Comparison of ENCODE assay signal across 8 cellular contexts in genomic region chr3:5304789-5305680, GRCh38.
A peak's percentile ranks its signal among the peaks of the same experiment; 100 is the strongest.
DNase-seq lines count a peak whose midpoint lies in the region; ATAC-seq, FAIRE-seq and TF ChIP-seq lines count a peak whose summit lies in the region.

No MANE protein-coding gene starts in this region.

- CTCF ChIA-PET in activated CD4-positive, alpha-beta T cell treated with anti-CD3 and anti-CD28 coated beads, Interleukin-2, amount 10 ng/mL, durations not matched to agents 7 days and 5 days (lab: Charles Lee), result no interaction called here

- no peak overlapping the region for H3K27ac ChIP-seq in osteoblast (ENCODE audit: low read depth, low read length)

- no peaks in the 10 kb centered on the region for H3K9me3 ChIP-seq in osteoblast (ENCODE audit: low read depth, low read length)

- H3K27me3 Mint-ChIP-seq in activated CD4-positive, alpha-beta T cell treated with anti-CD3 and anti-CD28 coated beads, Interleukin-2, amount 10 ng/mL, durations not matched to agents 7 days and 5 days, result peaks cover 4% of the 10 kb centered on the region

- no peaks in the 10 kb centered on the region for H3K4me1 Mint-ChIP-seq in activated CD4-positive, alpha-beta T cell treated with anti-CD3 and anti-CD28 coated beads, Interleukin-2, amount 10 ng/mL, durations not matched to agents 7 days and 5 days

- POLR2A ChIA-PET in activated CD4-positive, alpha-beta T cell treated with anti-CD3 and anti-CD28 coated beads, Interleukin-2, amount 10 ng/mL, durations not matched to agents 7 days and 5 days (lab: Charles Lee), result no interaction called here

- no peak overlapping the region for H3K4me2 ChIP-seq in osteoblast (ENCODE audit: insufficient read depth, low read length)

- no peaks in the 10 kb centered on the region for H3K27me3 ChIP-seq in osteoblast (ENCODE audit: insufficient read depth, low read length)

- ATAC-seq in HG02870 (IDR thresholded peaks at IDR 0.05; ENCODE audit: unreplicated experiment), result peak; percentile 86

- FAIRE-seq in GM18507 (lab: Jason Lieb, UNC), result peak; percentile 75

- H3K9me3 Mint-ChIP-seq in activated CD4-positive, alpha-beta T cell treated with anti-CD3 and anti-CD28 coated beads, Interleukin-2, amount 10 ng/mL, durations not matched to agents 7 days and 5 days, result no peaks in the 10 kb centered on the region

- DNase-seq in AG09309 (ENCODE audit: low read depth) (no peak), GM18507 (ENCODE audit: extremely low spot score, insufficient read length, low read depth) (no peak), NCI-H2107 treated with DMSO at 0.1 percent for 48 hours (lab: John Stamatoyannopoulos, UW; ENCODE audit: unreplicated experiment) (peak; percentile 11), fibroblast of villous mesenchyme (ENCODE audit: low read depth) (peak; percentile 48), osteoblast (ENCODE audit: insufficient read length, low spot score, missing footprints) (no peak), 8988T (no peak)
- DNase-seq in activated CD4-positive, alpha-beta T cell treated with anti-CD3 and anti-CD28 coated beads, Interleukin-2, amount 10 ng/mL, durations not matched to agents 7 days and 5 days, result peak; percentile 35

- H4K20me1 ChIP-seq in osteoblast (ENCODE audit: insufficient read depth, low read length), result no peaks in the 10 kb centered on the region

- H3K4me3 Mint-ChIP-seq in activated CD4-positive, alpha-beta T cell treated with anti-CD3 and anti-CD28 coated beads, Interleukin-2, amount 10 ng/mL, durations not matched to agents 7 days and 5 days, result no peak overlapping the region

- no peaks in the 10 kb centered on the region for H3K79me2 ChIP-seq in osteoblast (ENCODE audit: insufficient read depth, low read length)

- TF ChIP-seq CTCF in AG09309 (IDR thresholded peaks at IDR 0.05; ENCODE audit: control insufficient read depth, insufficient read depth, low read depth, low read length, missing control alignments) (peak; percentile 78), fibroblast of villous mesenchyme (IDR thresholded peaks at IDR 0.05; ENCODE audit: insufficient read depth, low read depth, low read length) (peak; percentile 72), osteoblast (IDR thresholded peaks at IDR 0.05; ENCODE audit: extremely low read depth, low read depth, low read length) (peak; percentile 61)

- H3K4me3 ChIP-seq in AG09309 (ENCODE audit: control insufficient read depth, low read depth, low read length) (no peak overlapping the region), fibroblast of villous mesenchyme (ENCODE audit: low read depth, low read length) (no peak overlapping the region), osteoblast (ENCODE audit: insufficient read depth, low read length) (no peak overlapping the region)

- no peaks in the 10 kb centered on the region for H3K36me3 Mint-ChIP-seq in activated CD4-positive, alpha-beta T cell treated with anti-CD3 and anti-CD28 coated beads, Interleukin-2, amount 10 ng/mL, durations not matched to agents 7 days and 5 days (ENCODE audit: low read depth)

- no peak overlapping the region for H3K27ac Mint-ChIP-seq in activated CD4-positive, alpha-beta T cell treated with anti-CD3 and anti-CD28 coated beads, Interleukin-2, amount 10 ng/mL, durations not matched to agents 7 days and 5 days

- H3K36me3 ChIP-seq in osteoblast (ENCODE audit: insufficient read depth, low read length), result no peaks in the 10 kb centered on the region

- H3K4me1 ChIP-seq in osteoblast (ENCODE audit: insufficient read depth, low read length), result no peaks in the 10 kb centered on the region

- H2AFZ ChIP-seq in osteoblast (ENCODE audit: low read length), result no peak overlapping the region

Comparison
In these comparisons a context has a peak if more than half of its experiments do, and no peak if none do; other contexts are left out.
1. DNase-seq: peak in NCI-H2107 treated with DMSO at 0.1 percent for 48 hours (single experiment), activated CD4-positive, alpha-beta T cell treated with anti-CD3 and anti-CD28 coated beads, Interleukin-2, amount 10 ng/mL, durations not matched to agents 7 days and 5 days (single experiment) and fibroblast of villous mesenchyme (single experiment); none in AG09309 (single experiment), GM18507 (single experiment), osteoblast (single experiment) and 8988T (single experiment).
2. Peak in every context shown above with its lines, with median percentiles within 50 percentile points of each other: CTCF ChIP-seq.